In genomic region chrX:16785247-16786138, GRCh38 we compare ENCODE assay signal across 1 cellular context.
A peak's percentile ranks its signal among the peaks of the same experiment; 100 is the strongest.
TF ChIP-seq lines count a peak whose summit lies in the region.

No MANE protein-coding gene starts in this region.

TF ChIP-seq in K562, 482 proteins besides CTCF, POLR2A, EP300 and RAD21 (continued from another document and continues in another):
- no peak for TF ChIP-seq MCM7 (IDR thresholded peaks at IDR 0.05)
- TF ChIP-seq ZNF507 (tag; conservative IDR thresholded peaks at IDR 0.05): no peak
- no peak for TF ChIP-seq GATA2 (CRISPR knock-in tag; IDR thresholded peaks at IDR 0.05)
- TF ChIP-seq SAFB2 (IDR thresholded peaks at IDR 0.05; ENCODE audit: borderline replicate concordance, low read depth, low read length, severe bottlenecking): no peak
- no peak for TF ChIP-seq RFX1 (IDR thresholded peaks at IDR 0.05)
- no peak for TF ChIP-seq MXI1 (IDR thresholded peaks at IDR 0.05; ENCODE audit: low read depth, low read length)
- TF ChIP-seq NELFE (IDR thresholded peaks at IDR 0.05; ENCODE audit: insufficient read depth, insufficient read length): no peak
- no peak for TF ChIP-seq JUN (IDR thresholded peaks at IDR 0.05; ENCODE audit: borderline replicate concordance, low read depth, low read length)
- no peak for TF ChIP-seq JUN (CRISPR knock-in tag; IDR thresholded peaks at IDR 0.05; ENCODE audit: borderline replicate concordance)
- no peak for TF ChIP-seq HMG20B (CRISPR knock-in tag; IDR thresholded peaks at IDR 0.05)
- TF ChIP-seq HDAC1 (IDR thresholded peaks at IDR 0.05): peak in 1 of 2 experiments; percentile 25; a peak in 1 of 4 replicates
- TF ChIP-seq TSC22D4 (tag; IDR thresholded peaks at IDR 0.05): no peak
- TF ChIP-seq ZEB2 (IDR thresholded peaks at IDR 0.05): no peak
- TF ChIP-seq NBN (IDR thresholded peaks at IDR 0.05; ENCODE audit: low read depth): no peak
- TF ChIP-seq RNF2 (IDR thresholded peaks at IDR 0.05): no peak
- peak in 1 of 2 experiments; percentile 88; a peak in 2 of 4 replicates for TF ChIP-seq MLLT1 (IDR thresholded peaks at IDR 0.05)
- no peak for TF ChIP-seq PKNOX1 (IDR thresholded peaks at IDR 0.05)
- no peak for TF ChIP-seq ZNF431 (CRISPR knock-in tag; IDR thresholded peaks at IDR 0.05)
- no peak for TF ChIP-seq ZBTB2 (IDR thresholded peaks at IDR 0.05)
- TF ChIP-seq KLF6 (CRISPR knock-in tag; IDR thresholded peaks at IDR 0.05; ENCODE audit: borderline replicate concordance): no peak
- no peak for TF ChIP-seq CBX5 (IDR thresholded peaks at IDR 0.05; ENCODE audit: borderline replicate concordance, low read depth)
- TF ChIP-seq SMC3 (conservative IDR thresholded peaks at IDR 0.05; ENCODE audit: insufficient read depth, low read depth, low read length): no peak
- TF ChIP-seq ZNF778 (CRISPR knock-in tag; IDR thresholded peaks at IDR 0.05): no peak
- TF ChIP-seq HLTF (IDR thresholded peaks at IDR 0.05): no peak
- TF ChIP-seq EHMT2 (IDR thresholded peaks at IDR 0.05): no peak
- TF ChIP-seq PURB (CRISPR knock-in tag; IDR thresholded peaks at IDR 0.05; ENCODE audit: low read depth): no peak
- TF ChIP-seq PRDM10 (IDR thresholded peaks at IDR 0.05; ENCODE audit: partially characterized antibody): peak; percentile 23
- TF ChIP-seq ZMIZ1 (IDR thresholded peaks at IDR 0.05; ENCODE audit: low read depth in 2 of 2, low read length in 2 of 2): no peak
- TF ChIP-seq ILK (tag; IDR thresholded peaks at IDR 0.05; ENCODE audit: borderline replicate concordance, low read depth): no peak
- no peak for TF ChIP-seq ZBTB5 (IDR thresholded peaks at IDR 0.05)
- TF ChIP-seq ZBTB11 (CRISPR knock-in tag; IDR thresholded peaks at IDR 0.05): peak in 1 of 3 experiments; percentile 28; a peak in 1 of 6 replicates
- TF ChIP-seq ZNF77 (CRISPR knock-in tag; IDR thresholded peaks at IDR 0.05): no peak
- TF ChIP-seq RAD51 (IDR thresholded peaks at IDR 0.05; ENCODE audit: borderline replicate concordance, low read depth): no peak
- TF ChIP-seq CHD1 (IDR thresholded peaks at IDR 0.05; ENCODE audit: low read length): no peak
- TF ChIP-seq ZNF76 (CRISPR knock-in tag; IDR thresholded peaks at IDR 0.05; ENCODE audit: borderline replicate concordance): no peak
- TF ChIP-seq SAP30 (IDR thresholded peaks at IDR 0.05; ENCODE audit: borderline replicate concordance, insufficient read depth, low read depth, low read length, poor library complexity, severe bottlenecking): peak; percentile 34
- TF ChIP-seq SETDB1 (IDR thresholded peaks at IDR 0.05; ENCODE audit: low read length): no peak
- no peak for TF ChIP-seq ZNF175 (CRISPR knock-in tag; IDR thresholded peaks at IDR 0.05; ENCODE audit: low read depth)
- TF ChIP-seq CREB5 (CRISPR knock-in tag; IDR thresholded peaks at IDR 0.05): no peak
- no peak for TF ChIP-seq HDAC6 (IDR thresholded peaks at IDR 0.05; ENCODE audit: low read depth, low read length)
- TF ChIP-seq ZNF57 (CRISPR knock-in tag; IDR thresholded peaks at IDR 0.05): no peak
- TF ChIP-seq PRPF4 (IDR thresholded peaks at IDR 0.05; ENCODE audit: insufficient read depth, low read depth, low read length, poor library complexity, severe bottlenecking): no peak
- TF ChIP-seq MYBL2 (IDR thresholded peaks at IDR 0.05; ENCODE audit: low read depth): no peak
- no peak for TF ChIP-seq MYBL2 (CRISPR knock-in tag; IDR thresholded peaks at IDR 0.05; ENCODE audit: borderline replicate concordance)
- no peak for TF ChIP-seq PHF21A (IDR thresholded peaks at IDR 0.05; ENCODE audit: borderline replicate concordance, low read depth)
- no peak for TF ChIP-seq USF2 (CRISPR knock-in tag; IDR thresholded peaks at IDR 0.05)
- TF ChIP-seq TAF9B (IDR thresholded peaks at IDR 0.05; ENCODE audit: partially characterized antibody): no peak
